9 cellular contexts compared by ENCODE assay signal in the genomic region with DNA sequence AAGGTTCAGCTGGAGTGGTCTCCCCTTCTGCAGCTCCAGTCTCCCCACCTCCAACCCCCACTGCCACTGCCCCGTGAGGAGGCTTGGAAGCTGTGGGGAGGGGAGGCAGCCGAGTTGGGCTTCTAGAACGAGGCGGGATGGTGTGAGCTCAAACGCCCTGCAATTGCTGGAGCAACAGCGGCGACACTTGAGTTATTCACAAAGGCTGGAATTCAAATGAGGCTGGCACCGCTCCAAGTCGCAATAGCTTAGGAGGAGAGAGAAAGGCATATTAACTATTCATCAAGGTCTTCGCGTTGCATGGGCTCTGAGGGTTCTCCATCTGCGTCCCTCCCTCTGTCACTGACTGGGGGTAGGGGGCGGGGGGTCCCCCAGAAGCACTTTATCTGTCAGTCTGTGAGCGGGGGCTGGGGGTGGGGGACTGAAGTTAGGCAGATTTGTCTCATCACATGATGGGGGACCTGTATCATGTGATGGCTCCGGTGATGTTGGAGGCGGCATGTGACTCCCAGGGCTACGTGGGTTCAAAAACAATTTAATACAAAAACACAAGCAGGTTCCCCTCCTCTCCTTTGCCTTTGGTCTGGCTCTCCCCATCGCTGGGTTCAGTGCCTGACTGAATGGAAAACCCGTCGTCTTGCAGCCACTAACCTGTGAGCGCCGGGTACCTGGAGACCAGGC.
DNase-seq lines count a peak whose midpoint lies in the region; ATAC-seq, FAIRE-seq and TF ChIP-seq lines count a peak whose summit lies in the region.
"Had no signal": no experiment of that assay in that cellular context is flagged by ENCODE, and none has a peak within 500 bp of the region (broad histone marks: within the 10 kb centered on the region; RNA-seq: fewer than 3 reads in every experiment).

No MANE protein-coding gene starts in this region.

- H3K27ac ChIP-seq in breast epithelium, result no peak overlapping the region
- no peak overlapping the region for H3K27ac ChIP-seq in keratinocyte (ENCODE audit: control insufficient read depth, insufficient read depth, low read length)
- no peak overlapping the region for H3K27ac ChIP-seq in spleen
- H3K27ac ChIP-seq: PC-9 had no signal

- no peak for FAIRE-seq in keratinocyte (lab: Jason Lieb, UNC)

- no peaks in the 10 kb centered on the region for H3K4me1 ChIP-seq in breast epithelium
- H3K4me1 ChIP-seq in keratinocyte (ENCODE audit: control insufficient read depth, extremely low read depth, insufficient read depth, low read length), result peaks cover 6% of the 10 kb centered on the region
- peaks cover 0 to 14% (median 2%) of the 10 kb centered on the region in 6 donors for H3K4me1 ChIP-seq in spleen

- intact Hi-C loops in breast epithelium (cut with DNase I; ENCODE audit: low total_unique reads), result no loop called here
- intact Hi-C loops in spleen (cut with DNase I; ENCODE audit: low total_unique reads), result no loop called here

- no peaks in the 10 kb centered on the region for H4K20me1 ChIP-seq in keratinocyte (ENCODE audit: control insufficient read depth, extremely low read depth, insufficient read depth, low read length)

- TF ChIP-seq CTCF in breast epithelium (IDR thresholded peaks at IDR 0.05), result no peak
- TF ChIP-seq CTCF in keratinocyte (optimal IDR thresholded peaks at IDR 0.05 in 1 of 3, IDR thresholded peaks at IDR 0.05 in 1 of 3, conservative IDR thresholded peaks at IDR 0.05 in 1 of 3; ENCODE audit: extremely low read depth in 1 of 3, insufficient read depth in 2 of 3, low read length in 3 of 3), result no peak
- TF ChIP-seq CTCF in spleen (IDR thresholded peaks at IDR 0.05 in 8 of 11, conservative IDR thresholded peaks at IDR 0.05 in 3 of 11), result no peak

- no peaks in the 10 kb centered on the region for H3K79me2 ChIP-seq in keratinocyte (ENCODE audit: control insufficient read depth, insufficient read depth, low read length)

- TF ChIP-seq POLR2A in breast epithelium (IDR thresholded peaks at IDR 0.05), result no peak
- no peak for TF ChIP-seq POLR2A in spleen (IDR thresholded peaks at IDR 0.05)

- peak overlapping the region; percentile 58 for H3K4me2 ChIP-seq in keratinocyte (ENCODE audit: control insufficient read depth, extremely low read depth, insufficient read depth, low read depth, low read length)
- H3K4me2 ChIP-seq: PC-9 had no signal

- in situ Hi-C loops in G401 (cut with HindIII; ENCODE audit: low sequenced_read_pairs), result no loop called here

- H3K36me3 ChIP-seq in breast epithelium (no peaks in the 10 kb centered on the region), keratinocyte (ENCODE audit: control insufficient read depth in 2 of 2, extremely low read depth in 1 of 2, insufficient read depth in 2 of 2, low read length in 2 of 2) (no peaks in the 10 kb centered on the region), spleen (no peaks in the 10 kb centered on the region)

- dilution Hi-C loops in keratinocyte (cut with MboI; ENCODE audit: extremely low pct_ligation_motif_present, low sequenced_read_pairs), result no loop called here

- H3K9me3 ChIP-seq in breast epithelium (no peaks in the 10 kb centered on the region), keratinocyte (ENCODE audit: control insufficient read depth, low read depth, low read length) (no peaks in the 10 kb centered on the region), spleen (no peaks in the 10 kb centered on the region)

- no peak overlapping the region for H2AFZ ChIP-seq in keratinocyte (ENCODE audit: control insufficient read depth, low read length)
- H2AFZ ChIP-seq: PC-9 had no signal

- DNase-seq in G401 (ENCODE audit: low spot score) (peak; percentile 85), NCI-H2227 treated with DMSO at 0.1 percent for 48 hours (lab: John Stamatoyannopoulos, UW) (peak; percentile 88), breast epithelium (ENCODE audit: low spot score in 2 of 2) (peak; percentile 25 to 53), keratinocyte (ENCODE audit: low read depth, low spot score) (no peak), spleen (no peak), GM19238 (ENCODE audit: insufficient read length, low spot score) (no peak), SW 1271 (lab: John Stamatoyannopoulos, UW) (no peak)

- WGBS in spleen, 5 donors, result 3 to 6% (median 5%) methylated on average over 20 to 22 of the region's 22 CpGs

- H3K4me3 ChIP-seq in breast epithelium, result peak overlapping the region; percentile 18 to 63 (median 39)
- no peak overlapping the region for H3K4me3 ChIP-seq in keratinocyte (ENCODE audit: control insufficient read depth in 2 of 3, extremely low read depth in 1 of 3, insufficient read depth in 2 of 3, low read depth in 1 of 3, low read length in 3 of 3)
- peak overlapping the region in 7 of 8 donors; percentile 16 to 57 (median 25) for H3K4me3 ChIP-seq in spleen
- H3K4me3 ChIP-seq: PC-9 had no signal

- no peak overlapping the region for H3K9ac ChIP-seq in keratinocyte (ENCODE audit: control insufficient read depth, extremely low read depth, insufficient read depth, low read length)

- ATAC-seq in HG02678 (IDR thresholded peaks at IDR 0.05; ENCODE audit: unreplicated experiment), result no peak

- H3K9me1 ChIP-seq in keratinocyte (ENCODE audit: control insufficient read depth, extremely low read depth, insufficient read depth, low read length), result no peaks in the 10 kb centered on the region

- peaks cover 0 to 6% of the 10 kb centered on the region in 2 donors for H3K27me3 ChIP-seq in breast epithelium
- H3K27me3 ChIP-seq in keratinocyte (ENCODE audit: control insufficient read depth, extremely low read depth, insufficient read depth, low read length), result peaks cover 18% of the 10 kb centered on the region
- peaks cover 0 to 63% (median 27%) of the 10 kb centered on the region in 7 donors for H3K27me3 ChIP-seq in spleen (replicated peaks in 1 of 7)

Comparison
In these comparisons a context has a peak if more than half of its experiments do, and no peak if none do; other contexts are left out.
1. DNase-seq: peak in G401 (single experiment), NCI-H2227 treated with DMSO at 0.1 percent for 48 hours (single experiment) and breast epithelium (2 of 2); none in keratinocyte (single experiment), spleen (single experiment), GM19238 (single experiment) and SW 1271 (0 of 2).
2. H3K4me3 ChIP-seq: peak in breast epithelium (3 of 3) and spleen (7 of 8); none in keratinocyte (0 of 3).